In the genomic region with DNA sequence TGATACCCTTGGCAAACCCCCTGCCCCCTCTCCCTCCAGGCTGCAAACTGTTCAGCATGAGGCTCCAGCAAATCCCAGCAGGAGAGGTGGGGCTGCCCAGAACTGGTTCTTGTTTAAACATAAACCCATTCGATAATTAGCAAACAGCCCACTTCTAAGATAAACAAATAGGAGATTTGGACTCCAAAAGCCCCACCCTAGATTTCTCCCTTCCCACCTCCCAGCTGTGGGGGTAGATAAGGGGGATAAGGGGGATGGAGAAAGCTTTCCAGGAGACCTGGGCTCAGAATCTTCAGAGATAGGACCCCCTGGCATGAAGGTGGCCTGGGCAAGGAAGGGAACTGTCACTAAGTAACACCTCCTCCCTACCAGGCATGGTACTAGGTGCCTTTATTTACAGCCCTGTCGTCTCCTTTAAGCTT, we compare ENCODE assay signal across 8 cellular contexts. TPM values are rescaled to one million over a fixed set of nuclear protein-coding genes. Genes with fewer than 3 reads are reported as not detected.
DNase-seq lines count a peak whose midpoint lies in the region; ATAC-seq and TF ChIP-seq lines count a peak whose summit lies in the region.

No MANE protein-coding gene starts in this region.

- TF ChIP-seq POLR2A in right lobe of liver (IDR thresholded peaks at IDR 0.05), result peak; percentile 69

- ATAC-seq in right lobe of liver, result peak; percentile 14 to 43 (median 33)

- no peaks in the 10 kb centered on the region for H3K27me3 Mint-ChIP-seq in T-helper 1 cell treated with Interleukin-12 subunit alpha and Interleukin-12 subunit beta and Interleukin-4 antibody, amounts not matched to agents 30 μg/mL and 1 μg/mL, for 36 hours (ENCODE audit: low read depth)
- H3K27me3 Mint-ChIP-seq in type B pancreatic cell, result no peaks in the 10 kb centered on the region

- H3K4me1 ChIP-seq in ascending aorta (peaks cover 46 to 70% of the 10 kb centered on the region in 2 donors), right lobe of liver (peaks cover 0 to 53% (median 18%) of the 10 kb centered on the region in 4 donors)

- H3K4me3 ChIP-seq in ascending aorta (peak overlapping the region; percentile 35 to 80), right lobe of liver (peak overlapping the region; percentile 8 to 90 (median 84))

- intact Hi-C loops in ascending aorta (cut with DNase I), result loop anchor here (2.0 kb wide), 2 partner anchors 15 to 63 kb away; no protein-coding TSS in a partner anchor
- intact Hi-C loops in right lobe of liver (cut with DNase I), result no loop called here

- H3K4me1 Mint-ChIP-seq in T-helper 1 cell treated with Interleukin-12 subunit alpha and Interleukin-12 subunit beta and Interleukin-4 antibody, amounts not matched to agents 30 μg/mL and 1 μg/mL, for 36 hours (ENCODE audit: low read depth), result peaks cover 59% of the 10 kb centered on the region
- H3K4me1 Mint-ChIP-seq in type B pancreatic cell (ENCODE audit: unreplicated experiment), result peaks cover 75% of the 10 kb centered on the region

- H3K27ac ChIP-seq in ascending aorta, result peak overlapping the region; percentile 93 to 96
- peak overlapping the region; percentile 91 to 99 (median 97) for H3K27ac ChIP-seq in right lobe of liver

- no peaks in the 10 kb centered on the region for H3K9me3 Mint-ChIP-seq in T-helper 1 cell treated with Interleukin-12 subunit alpha and Interleukin-12 subunit beta and Interleukin-4 antibody, amounts not matched to agents 30 μg/mL and 1 μg/mL, for 36 hours
- H3K9me3 Mint-ChIP-seq in type B pancreatic cell, result no peaks in the 10 kb centered on the region

- no peak overlapping the region for H3K4me3 Mint-ChIP-seq in T-helper 1 cell treated with Interleukin-12 subunit alpha and Interleukin-12 subunit beta and Interleukin-4 antibody, amounts not matched to agents 30 μg/mL and 1 μg/mL, for 36 hours
- H3K4me3 Mint-ChIP-seq in type B pancreatic cell, result peak overlapping the region; percentile 96

- DNase-seq in T-helper 1 cell (no peak), ascending aorta (ENCODE audit: low spot score in 2 of 2) (no peak), right lobe of liver (peak; percentile 64 to 79 (median 77)), type B pancreatic cell (ENCODE audit: extremely low spot score, unreplicated experiment) (no peak), superior temporal gyrus (ENCODE audit: extremely low spot score) (no peak), KG1 (lab: John Stamatoyannopoulos, UW) (no peak), NCI-H2227 (lab: John Stamatoyannopoulos, UW; ENCODE audit: unreplicated experiment) (no peak)

- peak overlapping the region; percentile 57 for H3K27ac Mint-ChIP-seq in T-helper 1 cell treated with Interleukin-12 subunit alpha and Interleukin-12 subunit beta and Interleukin-4 antibody, amounts not matched to agents 30 μg/mL and 1 μg/mL, for 36 hours
- H3K27ac Mint-ChIP-seq in type B pancreatic cell, result peak overlapping the region; percentile 96

- no CpG with 5 or more reads among the region's 2 CpGs for WGBS in right lobe of liver (ENCODE audit: insufficient coverage, low coverage, low lambda C conversion rate, missing lambda C conversion rate)

- H3K36me3 ChIP-seq in ascending aorta, result peaks cover 0 to 2% of the 10 kb centered on the region in 2 donors
- peaks cover 0 to 9% (median 0%) of the 10 kb centered on the region in 4 donors for H3K36me3 ChIP-seq in right lobe of liver

- TF ChIP-seq CTCF in ascending aorta (IDR thresholded peaks at IDR 0.05) (no peak), right lobe of liver (IDR thresholded peaks at IDR 0.05) (no peak), type B pancreatic cell (conservative IDR thresholded peaks at IDR 0.05) (no peak)

- H3K27me3 ChIP-seq in ascending aorta, result no peaks in the 10 kb centered on the region
- H3K27me3 ChIP-seq in right lobe of liver, result no peaks in the 10 kb centered on the region

- H3K9me3 ChIP-seq in ascending aorta, result no peaks in the 10 kb centered on the region
- no peaks in the 10 kb centered on the region for H3K9me3 ChIP-seq in right lobe of liver

- H3K36me3 Mint-ChIP-seq in T-helper 1 cell treated with Interleukin-12 subunit alpha and Interleukin-12 subunit beta and Interleukin-4 antibody, amounts not matched to agents 30 μg/mL and 1 μg/mL, for 36 hours (ENCODE audit: low read depth), result peaks cover 12% of the 10 kb centered on the region
- H3K36me3 Mint-ChIP-seq in type B pancreatic cell, result peaks cover 8% of the 10 kb centered on the region

RNA-seq across cellular contexts. Expression of gene SDC4, which starts 4.8 kb away (rescaled TPM):
- total RNA-seq in ascending aorta, result 63.8 TPM
- total RNA-seq in right lobe of liver, result 100 to 1,000 TPM in 4 of 6 experiments, 10 to 100 TPM in 2; 84.3 to 373 (median 116) TPM
- 67.2 and 133 TPM in 2 replicates for total RNA-seq in type B pancreatic cell (ENCODE audit: low replicate concordance)

RNA-seq across cellular contexts. Expression of gene SYS1, which starts 19.5 kb away (rescaled TPM):
- total RNA-seq in ascending aorta, result 27.4 TPM
- total RNA-seq in right lobe of liver, result 10 to 100 TPM; 16.6 to 26.2 (median 20.8) TPM
- 29.2 and 47.4 TPM in 2 replicates for total RNA-seq in type B pancreatic cell (ENCODE audit: low replicate concordance)

RNA-seq across cellular contexts. Expression of gene TP53TG5, which starts 34.7 kb away (rescaled TPM):
- total RNA-seq in ascending aorta (not detected), right lobe of liver (not detected), type B pancreatic cell (ENCODE audit: low replicate concordance) (0.57 TPM in 1 of 2 replicates, not detected in the other)

RNA-seq across cellular contexts. Expression of gene MATN4, which starts 35.4 kb away (rescaled TPM):
- 0.21 TPM for total RNA-seq in ascending aorta
- not detected for total RNA-seq in right lobe of liver
- total RNA-seq in type B pancreatic cell (ENCODE audit: low replicate concordance), result 0.75 TPM in 1 of 2 replicates, not detected in the other

RNA-seq across cellular contexts. Expression of gene RBPJL, which starts 36.8 kb away (rescaled TPM):
- not detected for total RNA-seq in ascending aorta
- total RNA-seq in right lobe of liver, result not detected
- not detected in 2 replicates for total RNA-seq in type B pancreatic cell (ENCODE audit: low replicate concordance)

Comparison
In these comparisons a context has a peak if more than half of its experiments do, and no peak if none do; other contexts are left out.
1. DNase-seq: peak in right lobe of liver (3 of 3); none in T-helper 1 cell (0 of 5), ascending aorta (0 of 2), type B pancreatic cell (single experiment), superior temporal gyrus (single experiment), KG1 (single experiment) and NCI-H2227 (single experiment).